In the genomic region with DNA sequence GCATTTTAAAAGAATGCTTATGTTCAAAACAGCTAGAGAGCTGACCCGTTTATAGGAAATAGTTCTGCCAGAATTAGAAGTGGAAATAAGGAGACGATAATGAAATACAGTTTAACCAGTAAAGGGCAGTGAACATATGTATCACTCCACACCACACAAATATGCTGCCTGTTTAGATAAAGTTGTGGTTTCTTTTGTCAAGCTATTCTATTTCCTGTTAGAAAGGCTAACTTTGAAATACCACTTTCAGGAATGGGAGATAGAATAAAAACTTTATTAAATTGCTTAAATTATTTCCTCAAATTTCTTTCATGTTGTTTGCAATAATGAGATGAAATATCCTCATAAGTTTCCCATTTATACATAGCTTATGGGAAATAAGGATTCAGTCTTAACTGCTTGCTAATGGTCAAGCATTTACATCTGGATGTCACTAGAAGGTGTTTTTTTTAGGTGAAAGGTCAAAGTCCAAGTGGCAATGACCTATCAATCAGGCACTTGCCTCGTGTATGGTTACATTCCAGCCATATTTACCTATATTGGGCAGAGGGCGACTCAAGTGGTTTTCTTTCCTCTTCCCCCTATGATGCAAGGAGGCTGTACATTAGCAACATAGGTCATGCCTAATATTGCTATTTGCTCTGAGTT, we compare ENCODE assay signal across 2 cellular contexts.
TF ChIP-seq lines count a peak whose summit lies in the region.

No MANE protein-coding gene starts in this region.

TF ChIP-seq in K562, 482 proteins besides CTCF, POLR2A, EP300 and RAD21 (continued from another document and continues in another):
- TF ChIP-seq, protein P1, sequence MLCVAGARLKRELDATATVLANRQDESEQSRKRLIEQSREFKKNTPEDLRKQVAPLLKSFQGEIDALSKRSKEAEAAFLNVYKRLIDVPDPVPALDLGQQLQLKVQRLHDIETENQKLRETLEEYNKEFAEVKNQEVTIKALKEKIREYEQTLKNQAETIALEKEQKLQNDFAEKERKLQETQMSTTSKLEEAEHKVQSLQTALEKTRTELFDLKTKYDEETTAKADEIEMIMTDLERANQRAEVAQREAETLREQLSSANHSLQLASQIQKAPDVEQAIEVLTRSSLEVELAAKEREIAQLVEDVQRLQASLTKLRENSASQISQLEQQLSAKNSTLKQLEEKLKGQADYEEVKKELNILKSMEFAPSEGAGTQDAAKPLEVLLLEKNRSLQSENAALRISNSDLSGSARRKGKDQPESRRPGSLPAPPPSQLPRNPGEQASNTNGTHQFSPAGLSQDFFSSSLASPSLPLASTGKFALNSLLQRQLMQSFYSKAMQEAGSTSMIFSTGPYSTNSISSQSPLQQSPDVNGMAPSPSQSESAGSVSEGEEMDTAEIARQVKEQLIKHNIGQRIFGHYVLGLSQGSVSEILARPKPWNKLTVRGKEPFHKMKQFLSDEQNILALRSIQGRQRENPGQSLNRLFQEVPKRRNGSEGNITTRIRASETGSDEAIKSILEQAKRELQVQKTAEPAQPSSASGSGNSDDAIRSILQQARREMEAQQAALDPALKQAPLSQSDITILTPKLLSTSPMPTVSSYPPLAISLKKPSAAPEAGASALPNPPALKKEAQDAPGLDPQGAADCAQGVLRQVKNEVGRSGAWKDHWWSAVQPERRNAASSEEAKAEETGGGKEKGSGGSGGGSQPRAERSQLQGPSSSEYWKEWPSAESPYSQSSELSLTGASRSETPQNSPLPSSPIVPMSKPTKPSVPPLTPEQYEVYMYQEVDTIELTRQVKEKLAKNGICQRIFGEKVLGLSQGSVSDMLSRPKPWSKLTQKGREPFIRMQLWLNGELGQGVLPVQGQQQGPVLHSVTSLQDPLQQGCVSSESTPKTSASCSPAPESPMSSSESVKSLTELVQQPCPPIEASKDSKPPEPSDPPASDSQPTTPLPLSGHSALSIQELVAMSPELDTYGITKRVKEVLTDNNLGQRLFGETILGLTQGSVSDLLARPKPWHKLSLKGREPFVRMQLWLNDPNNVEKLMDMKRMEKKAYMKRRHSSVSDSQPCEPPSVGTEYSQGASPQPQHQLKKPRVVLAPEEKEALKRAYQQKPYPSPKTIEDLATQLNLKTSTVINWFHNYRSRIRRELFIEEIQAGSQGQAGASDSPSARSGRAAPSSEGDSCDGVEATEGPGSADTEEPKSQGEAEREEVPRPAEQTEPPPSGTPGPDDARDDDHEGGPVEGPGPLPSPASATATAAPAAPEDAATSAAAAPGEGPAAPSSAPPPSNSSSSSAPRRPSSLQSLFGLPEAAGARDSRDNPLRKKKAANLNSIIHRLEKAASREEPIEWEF (CRISPR knock-in tag; IDR thresholded peaks at IDR 0.05), result no peak
- TF ChIP-seq GTF2E2 (tag; IDR thresholded peaks at IDR 0.05), result no peak; the same call in 1 of the 2 replicates
- no peak for TF ChIP-seq ZNF764 (CRISPR knock-in tag; IDR thresholded peaks at IDR 0.05; ENCODE audit: low read depth)
- TF ChIP-seq CREB3L1 (IDR thresholded peaks at IDR 0.05; ENCODE audit: borderline replicate concordance, low read depth), result no peak
- no peak for TF ChIP-seq TCF15 (CRISPR knock-in tag; IDR thresholded peaks at IDR 0.05)
- no peak for TF ChIP-seq ZNF780A (CRISPR knock-in tag; IDR thresholded peaks at IDR 0.05)
- no peak for TF ChIP-seq RBM17 (IDR thresholded peaks at IDR 0.05; ENCODE audit: borderline replicate concordance, low read depth, low read length)
- no peak for TF ChIP-seq CHD4 (IDR thresholded peaks at IDR 0.05; ENCODE audit: insufficient read depth, insufficient replicate concordance, low read depth, low read length, poor library complexity, severe bottlenecking)
- no peak for TF ChIP-seq IRF9 (tag; IDR thresholded peaks at IDR 0.05)
- TF ChIP-seq ZNF175 (CRISPR knock-in tag; IDR thresholded peaks at IDR 0.05; ENCODE audit: low read depth), result no peak
- TF ChIP-seq ZNF707 (CRISPR knock-in tag; conservative IDR thresholded peaks at IDR 0.05), result no peak
- TF ChIP-seq ARID2 (IDR thresholded peaks at IDR 0.05), result no peak
- TF ChIP-seq SUPT5H (IDR thresholded peaks at IDR 0.05), result no peak

TF ChIP-seq in liver, 16 proteins besides CTCF, POLR2A, EP300 and RAD21 (continued from another document):
- TF ChIP-seq ZBTB33 (IDR thresholded peaks at IDR 0.05), result no peak
- no peak for TF ChIP-seq TAF1 (conservative IDR thresholded peaks at IDR 0.05)
- no peak for TF ChIP-seq GABPA (IDR thresholded peaks at IDR 0.05 in 1 of 2, conservative IDR thresholded peaks at IDR 0.05 in 1 of 2)
- TF ChIP-seq, protein P2, sequence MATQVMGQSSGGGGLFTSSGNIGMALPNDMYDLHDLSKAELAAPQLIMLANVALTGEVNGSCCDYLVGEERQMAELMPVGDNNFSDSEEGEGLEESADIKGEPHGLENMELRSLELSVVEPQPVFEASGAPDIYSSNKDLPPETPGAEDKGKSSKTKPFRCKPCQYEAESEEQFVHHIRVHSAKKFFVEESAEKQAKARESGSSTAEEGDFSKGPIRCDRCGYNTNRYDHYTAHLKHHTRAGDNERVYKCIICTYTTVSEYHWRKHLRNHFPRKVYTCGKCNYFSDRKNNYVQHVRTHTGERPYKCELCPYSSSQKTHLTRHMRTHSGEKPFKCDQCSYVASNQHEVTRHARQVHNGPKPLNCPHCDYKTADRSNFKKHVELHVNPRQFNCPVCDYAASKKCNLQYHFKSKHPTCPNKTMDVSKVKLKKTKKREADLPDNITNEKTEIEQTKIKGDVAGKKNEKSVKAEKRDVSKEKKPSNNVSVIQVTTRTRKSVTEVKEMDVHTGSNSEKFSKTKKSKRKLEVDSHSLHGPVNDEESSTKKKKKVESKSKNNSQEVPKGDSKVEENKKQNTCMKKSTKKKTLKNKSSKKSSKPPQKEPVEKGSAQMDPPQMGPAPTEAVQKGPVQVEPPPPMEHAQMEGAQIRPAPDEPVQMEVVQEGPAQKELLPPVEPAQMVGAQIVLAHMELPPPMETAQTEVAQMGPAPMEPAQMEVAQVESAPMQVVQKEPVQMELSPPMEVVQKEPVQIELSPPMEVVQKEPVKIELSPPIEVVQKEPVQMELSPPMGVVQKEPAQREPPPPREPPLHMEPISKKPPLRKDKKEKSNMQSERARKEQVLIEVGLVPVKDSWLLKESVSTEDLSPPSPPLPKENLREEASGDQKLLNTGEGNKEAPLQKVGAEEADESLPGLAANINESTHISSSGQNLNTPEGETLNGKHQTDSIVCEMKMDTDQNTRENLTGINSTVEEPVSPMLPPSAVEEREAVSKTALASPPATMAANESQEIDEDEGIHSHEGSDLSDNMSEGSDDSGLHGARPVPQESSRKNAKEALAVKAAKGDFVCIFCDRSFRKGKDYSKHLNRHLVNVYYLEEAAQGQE (IDR thresholded peaks at IDR 0.05), result no peak
